In the genomic region with DNA sequence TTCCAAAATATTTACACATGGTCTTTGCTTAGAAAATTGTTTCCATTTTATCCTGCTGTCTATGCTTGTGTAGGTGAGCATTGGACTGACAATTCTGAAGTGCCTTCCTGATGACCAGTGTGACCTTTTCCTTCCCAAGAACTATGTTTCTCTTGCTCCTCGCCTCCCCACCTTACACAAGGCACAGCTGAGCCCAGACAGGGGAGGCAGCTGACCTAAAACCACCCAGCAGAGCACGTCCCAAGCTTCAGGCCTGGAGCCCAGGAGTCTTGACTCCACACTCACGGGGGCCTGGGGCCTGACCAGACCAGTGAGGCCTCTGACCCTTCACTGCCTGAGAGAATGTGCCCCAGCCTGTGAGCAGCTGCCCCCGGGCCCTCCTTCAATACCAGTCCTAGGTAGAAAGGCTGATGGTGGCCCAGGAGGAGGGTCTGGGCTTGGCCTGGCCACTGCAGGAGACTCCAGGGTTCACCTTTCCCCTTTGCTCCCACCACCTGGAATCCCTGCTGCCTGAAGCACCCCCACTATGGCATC, we compare ENCODE assay signal across 28 cellular contexts. TPM values are rescaled to one million over a fixed set of nuclear protein-coding genes. Genes with fewer than 3 reads are reported as not detected.
"Had no signal": no experiment of that assay in that cellular context is flagged by ENCODE, and none has a peak within 500 bp of the region (broad histone marks: within the 10 kb centered on the region; RNA-seq: fewer than 3 reads in every experiment).

No MANE protein-coding gene starts in this region.

- H3K27me3 ChIP-seq: heart left ventricle, pancreas, right lobe of liver, spleen, tibial artery had no signal

- H3K27ac ChIP-seq: coronary artery, heart left ventricle, pancreas, prostate gland, right lobe of liver, spleen, tibial artery had no signal

- H3K9me3 Mint-ChIP-seq: natural killer cell; neural crest cell; stimulated activated naive CD8-positive, alpha-beta T cell treated with anti-CD3 and anti-CD28 coated beads, Interleukin-15, Interleukin-2, amounts not matched to agents 100 ng/mL and 50 ng/mL, for 24 hours had no signal

- H3K36me3 ChIP-seq: heart left ventricle, pancreas, prostate gland, right lobe of liver, spleen, tibial artery had no signal

- H3K4me1 Mint-ChIP-seq: natural killer cell, neural crest cell had no signal

- ATAC-seq: heart left ventricle; left lobe of liver; mucosa of descending colon; natural killer cell; pancreas; right lobe of liver; stimulated activated memory B cell treated with anti-CD40 and anti-IgM and Interleukin-4, amounts not matched to agents 10 μg/mL and 1 μg/mL and 100 μg/mL, for 72 hours had no signal

- H3K9me3 ChIP-seq: pancreas, prostate gland, right lobe of liver had no signal

- DNase-seq: effector CD4-positive, alpha-beta T cell; endodermal cell; foreskin melanocyte; heart left ventricle; hypothalamus; mucosa of descending colon; natural killer cell; nucleus accumbens; spleen; stimulated activated CD4-positive, alpha-beta T cell treated with anti-CD3 and anti-CD28 coated beads, Interleukin-15, amount 100 ng/mL, for 24 hours; stimulated activated CD4-positive, alpha-beta T cell treated with anti-CD3 and anti-CD28 coated beads, Interleukin-1b, Interleukin-23, amount 100 ng/mL, for 48 hours; stimulated activated CD4-positive, alpha-beta T cell treated with anti-CD3 and anti-CD28 coated beads, Interleukin-4, amount 100 ng/mL, for 24 hours had no signal

- H3K27ac Mint-ChIP-seq: endodermal cell; natural killer cell; stimulated activated memory B cell treated with anti-CD40 and anti-IgM and Interleukin-4, amounts not matched to agents 10 μg/mL and 1 μg/mL and 100 μg/mL, for 72 hours; stimulated activated naive CD8-positive, alpha-beta T cell treated with anti-CD3 and anti-CD28 coated beads, Interleukin-15, Interleukin-2, amounts not matched to agents 100 ng/mL and 50 ng/mL, for 24 hours had no signal

- H3K36me3 Mint-ChIP-seq: natural killer cell; stimulated activated memory B cell treated with anti-CD40 and anti-IgM and Interleukin-4, amounts not matched to agents 10 μg/mL and 1 μg/mL and 100 μg/mL, for 72 hours had no signal

- H3K4me1 ChIP-seq: heart left ventricle, prostate gland, right lobe of liver, spleen had no signal

- H3K27me3 Mint-ChIP-seq: stimulated activated naive CD8-positive, alpha-beta T cell treated with anti-CD3 and anti-CD28 coated beads, Interleukin-15, Interleukin-2, amounts not matched to agents 100 ng/mL and 50 ng/mL, for 24 hours had no signal

- H3K4me3 ChIP-seq: coronary artery, heart left ventricle, mucosa of descending colon, pancreas, prostate gland, right lobe of liver, spleen, tibial artery had no signal

- H3K4me3 Mint-ChIP-seq: endodermal cell; natural killer cell; neural crest cell; stimulated activated memory B cell treated with anti-CD40 and anti-IgM and Interleukin-4, amounts not matched to agents 10 μg/mL and 1 μg/mL and 100 μg/mL, for 72 hours; stimulated activated naive CD8-positive, alpha-beta T cell treated with anti-CD3 and anti-CD28 coated beads, Interleukin-15, Interleukin-2, amounts not matched to agents 100 ng/mL and 50 ng/mL, for 24 hours had no signal

RNA-seq across cellular contexts. Expression of a gene that starts 7.0 kb away (rescaled TPM):
- total RNA-seq: chondrocyte, dermis microvascular lymphatic vessel endothelial cell, endodermal cell, glomerular endothelial cell, heart left ventricle, left lobe of liver, mucosa of descending colon, natural killer cell, neural crest cell, pancreas, renal cortical epithelial cell, right lobe of liver, skeletal muscle tissue, spleen, temporal lobe, ureter had no signal
- polyA plus RNA-seq: heart left ventricle, pancreas had no signal

RNA-seq across cellular contexts. Expression of a gene that starts 32.4 kb away (rescaled TPM):
- total RNA-seq: chondrocyte, dermis microvascular lymphatic vessel endothelial cell, endodermal cell, glomerular endothelial cell, heart left ventricle, left lobe of liver, natural killer cell, neural crest cell, pancreas, renal cortical epithelial cell, skeletal muscle tissue, spleen, temporal lobe, ureter had no signal
